ENCODE assay signal across 1 cellular context in the genomic region with DNA sequence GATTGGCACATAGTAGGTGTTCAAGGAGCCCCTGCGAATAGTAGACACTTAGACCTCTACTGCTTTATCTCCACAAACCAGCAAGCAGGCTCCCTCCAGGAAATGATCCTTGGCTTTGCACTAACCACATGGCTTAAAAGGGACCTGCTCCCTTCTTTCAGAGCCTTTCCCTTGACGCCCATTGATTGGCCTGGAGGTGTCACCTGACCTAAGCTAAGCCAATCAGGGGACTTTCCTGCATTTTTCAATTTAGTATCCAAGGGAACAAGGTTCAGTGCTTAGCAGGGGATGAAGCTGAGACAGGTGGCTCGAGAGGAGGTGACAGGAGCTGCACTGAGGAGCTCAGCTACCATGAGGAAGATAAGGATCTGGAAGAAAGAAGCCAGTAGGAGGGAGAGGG.
TF ChIP-seq lines count a peak whose summit lies in the region.

No MANE protein-coding gene starts in this region.

TF ChIP-seq in H1, 55 proteins besides CTCF, POLR2A, EP300 and RAD21:
- TF ChIP-seq, protein P1, sequence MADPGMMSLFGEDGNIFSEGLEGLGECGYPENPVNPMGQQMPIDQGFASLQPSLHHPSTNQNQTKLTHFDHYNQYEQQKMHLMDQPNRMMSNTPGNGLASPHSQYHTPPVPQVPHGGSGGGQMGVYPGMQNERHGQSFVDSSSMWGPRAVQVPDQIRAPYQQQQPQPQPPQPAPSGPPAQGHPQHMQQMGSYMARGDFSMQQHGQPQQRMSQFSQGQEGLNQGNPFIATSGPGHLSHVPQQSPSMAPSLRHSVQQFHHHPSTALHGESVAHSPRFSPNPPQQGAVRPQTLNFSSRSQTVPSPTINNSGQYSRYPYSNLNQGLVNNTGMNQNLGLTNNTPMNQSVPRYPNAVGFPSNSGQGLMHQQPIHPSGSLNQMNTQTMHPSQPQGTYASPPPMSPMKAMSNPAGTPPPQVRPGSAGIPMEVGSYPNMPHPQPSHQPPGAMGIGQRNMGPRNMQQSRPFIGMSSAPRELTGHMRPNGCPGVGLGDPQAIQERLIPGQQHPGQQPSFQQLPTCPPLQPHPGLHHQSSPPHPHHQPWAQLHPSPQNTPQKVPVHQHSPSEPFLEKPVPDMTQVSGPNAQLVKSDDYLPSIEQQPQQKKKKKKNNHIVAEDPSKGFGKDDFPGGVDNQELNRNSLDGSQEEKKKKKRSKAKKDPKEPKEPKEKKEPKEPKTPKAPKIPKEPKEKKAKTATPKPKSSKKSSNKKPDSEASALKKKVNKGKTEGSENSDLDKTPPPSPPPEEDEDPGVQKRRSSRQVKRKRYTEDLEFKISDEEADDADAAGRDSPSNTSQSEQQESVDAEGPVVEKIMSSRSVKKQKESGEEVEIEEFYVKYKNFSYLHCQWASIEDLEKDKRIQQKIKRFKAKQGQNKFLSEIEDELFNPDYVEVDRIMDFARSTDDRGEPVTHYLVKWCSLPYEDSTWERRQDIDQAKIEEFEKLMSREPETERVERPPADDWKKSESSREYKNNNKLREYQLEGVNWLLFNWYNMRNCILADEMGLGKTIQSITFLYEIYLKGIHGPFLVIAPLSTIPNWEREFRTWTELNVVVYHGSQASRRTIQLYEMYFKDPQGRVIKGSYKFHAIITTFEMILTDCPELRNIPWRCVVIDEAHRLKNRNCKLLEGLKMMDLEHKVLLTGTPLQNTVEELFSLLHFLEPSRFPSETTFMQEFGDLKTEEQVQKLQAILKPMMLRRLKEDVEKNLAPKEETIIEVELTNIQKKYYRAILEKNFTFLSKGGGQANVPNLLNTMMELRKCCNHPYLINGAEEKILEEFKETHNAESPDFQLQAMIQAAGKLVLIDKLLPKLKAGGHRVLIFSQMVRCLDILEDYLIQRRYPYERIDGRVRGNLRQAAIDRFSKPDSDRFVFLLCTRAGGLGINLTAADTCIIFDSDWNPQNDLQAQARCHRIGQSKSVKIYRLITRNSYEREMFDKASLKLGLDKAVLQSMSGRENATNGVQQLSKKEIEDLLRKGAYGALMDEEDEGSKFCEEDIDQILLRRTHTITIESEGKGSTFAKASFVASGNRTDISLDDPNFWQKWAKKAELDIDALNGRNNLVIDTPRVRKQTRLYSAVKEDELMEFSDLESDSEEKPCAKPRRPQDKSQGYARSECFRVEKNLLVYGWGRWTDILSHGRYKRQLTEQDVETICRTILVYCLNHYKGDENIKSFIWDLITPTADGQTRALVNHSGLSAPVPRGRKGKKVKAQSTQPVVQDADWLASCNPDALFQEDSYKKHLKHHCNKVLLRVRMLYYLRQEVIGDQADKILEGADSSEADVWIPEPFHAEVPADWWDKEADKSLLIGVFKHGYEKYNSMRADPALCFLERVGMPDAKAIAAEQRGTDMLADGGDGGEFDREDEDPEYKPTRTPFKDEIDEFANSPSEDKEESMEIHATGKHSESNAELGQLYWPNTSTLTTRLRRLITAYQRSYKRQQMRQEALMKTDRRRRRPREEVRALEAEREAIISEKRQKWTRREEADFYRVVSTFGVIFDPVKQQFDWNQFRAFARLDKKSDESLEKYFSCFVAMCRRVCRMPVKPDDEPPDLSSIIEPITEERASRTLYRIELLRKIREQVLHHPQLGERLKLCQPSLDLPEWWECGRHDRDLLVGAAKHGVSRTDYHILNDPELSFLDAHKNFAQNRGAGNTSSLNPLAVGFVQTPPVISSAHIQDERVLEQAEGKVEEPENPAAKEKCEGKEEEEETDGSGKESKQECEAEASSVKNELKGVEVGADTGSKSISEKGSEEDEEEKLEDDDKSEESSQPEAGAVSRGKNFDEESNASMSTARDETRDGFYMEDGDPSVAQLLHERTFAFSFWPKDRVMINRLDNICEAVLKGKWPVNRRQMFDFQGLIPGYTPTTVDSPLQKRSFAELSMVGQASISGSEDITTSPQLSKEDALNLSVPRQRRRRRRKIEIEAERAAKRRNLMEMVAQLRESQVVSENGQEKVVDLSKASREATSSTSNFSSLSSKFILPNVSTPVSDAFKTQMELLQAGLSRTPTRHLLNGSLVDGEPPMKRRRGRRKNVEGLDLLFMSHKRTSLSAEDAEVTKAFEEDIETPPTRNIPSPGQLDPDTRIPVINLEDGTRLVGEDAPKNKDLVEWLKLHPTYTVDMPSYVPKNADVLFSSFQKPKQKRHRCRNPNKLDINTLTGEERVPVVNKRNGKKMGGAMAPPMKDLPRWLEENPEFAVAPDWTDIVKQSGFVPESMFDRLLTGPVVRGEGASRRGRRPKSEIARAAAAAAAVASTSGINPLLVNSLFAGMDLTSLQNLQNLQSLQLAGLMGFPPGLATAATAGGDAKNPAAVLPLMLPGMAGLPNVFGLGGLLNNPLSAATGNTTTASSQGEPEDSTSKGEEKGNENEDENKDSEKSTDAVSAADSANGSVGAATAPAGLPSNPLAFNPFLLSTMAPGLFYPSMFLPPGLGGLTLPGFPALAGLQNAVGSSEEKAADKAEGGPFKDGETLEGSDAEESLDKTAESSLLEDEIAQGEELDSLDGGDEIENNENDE (IDR thresholded peaks at IDR 0.05; ENCODE audit: insufficient replicate concordance, low read length), result no peak
- peak; percentile 58 for TF ChIP-seq MAX (IDR thresholded peaks at IDR 0.05)
- TF ChIP-seq, protein P2, sequence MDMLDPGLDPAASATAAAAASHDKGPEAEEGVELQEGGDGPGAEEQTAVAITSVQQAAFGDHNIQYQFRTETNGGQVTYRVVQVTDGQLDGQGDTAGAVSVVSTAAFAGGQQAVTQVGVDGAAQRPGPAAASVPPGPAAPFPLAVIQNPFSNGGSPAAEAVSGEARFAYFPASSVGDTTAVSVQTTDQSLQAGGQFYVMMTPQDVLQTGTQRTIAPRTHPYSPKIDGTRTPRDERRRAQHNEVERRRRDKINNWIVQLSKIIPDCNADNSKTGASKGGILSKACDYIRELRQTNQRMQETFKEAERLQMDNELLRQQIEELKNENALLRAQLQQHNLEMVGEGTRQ (IDR thresholded peaks at IDR 0.05; ENCODE audit: low read length), result peak; percentile 53; the same call in 1 of the 2 replicates
- TF ChIP-seq, protein P3, sequence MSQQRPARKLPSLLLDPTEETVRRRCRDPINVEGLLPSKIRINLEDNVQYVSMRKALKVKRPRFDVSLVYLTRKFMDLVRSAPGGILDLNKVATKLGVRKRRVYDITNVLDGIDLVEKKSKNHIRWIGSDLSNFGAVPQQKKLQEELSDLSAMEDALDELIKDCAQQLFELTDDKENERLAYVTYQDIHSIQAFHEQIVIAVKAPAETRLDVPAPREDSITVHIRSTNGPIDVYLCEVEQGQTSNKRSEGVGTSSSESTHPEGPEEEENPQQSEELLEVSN (IDR thresholded peaks at IDR 0.05), result peak; percentile 17; the same call in 1 of the 2 replicates
